In genomic region chr5:167104351-167104750, GRCh38 we compare ENCODE assay signal across 26 cellular contexts.
"Had no signal": no experiment of that assay in that cellular context is flagged by ENCODE, and none has a peak within 500 bp of the region (broad histone marks: within the 10 kb centered on the region; RNA-seq: fewer than 3 reads in every experiment).

No MANE protein-coding gene starts in this region.

- FAIRE-seq: keratinocyte, pancreas had no signal

- H3K4me3 ChIP-seq: left lung, lower lobe of right lung, pancreas, prostate gland, skin epidermis, spleen, testis, thyroid gland, transverse colon, upper lobe of left lung, vagina had no signal

- H3K27me3 ChIP-seq: left lung, pancreas, spleen, testis, thyroid gland, transverse colon, upper lobe of left lung, vagina had no signal

- H3K9me3 ChIP-seq: left lung, lower lobe of right lung, pancreas, prostate gland, testis, thyroid gland, transverse colon, upper lobe of left lung, vagina had no signal

- H3K4me1 ChIP-seq: left lung, lower lobe of right lung, pancreas, prostate gland, spleen, testis, thyroid gland, upper lobe of left lung, vagina had no signal

- H3K36me3 ChIP-seq: left lung, lower lobe of right lung, pancreas, prostate gland, spleen, thyroid gland, transverse colon, upper lobe of left lung, vagina had no signal

- H3K27ac ChIP-seq: left lung, lower lobe of right lung, pancreas, prostate gland, skin epidermis, spleen, testis, thyroid gland, transverse colon, upper lobe of left lung, vagina had no signal

- DNase-seq: hippocampal formation; kidney glomerular epithelial cell; left cardiac atrium; left lung; lower lobe of right lung; mammary epithelial cell; mesenchymal stem cell; naive thymus-derived CD8-positive, alpha-beta T cell; nucleus accumbens; pancreas; posterior cingulate gyrus; retina; right cardiac atrium; spleen; stimulated activated CD4-positive, alpha-beta T cell treated with anti-CD3 and anti-CD28 coated beads, Interleukin-4, amount 100 ng/mL, for 24 hours; stimulated activated naive CD4-positive, alpha-beta T cell treated with Interleukin-2 at 50 U/mL for 16 hours; stimulated activated naive CD8-positive, alpha-beta T cell treated with anti-CD3 and anti-CD28 coated beads, Interleukin-15, amount 100 ng/mL, for 72 hours; substantia nigra; testis; thyroid gland; transverse colon; upper lobe of left lung had no signal
